Comparison of ENCODE assay signal across 22 cellular contexts in the genomic region with DNA sequence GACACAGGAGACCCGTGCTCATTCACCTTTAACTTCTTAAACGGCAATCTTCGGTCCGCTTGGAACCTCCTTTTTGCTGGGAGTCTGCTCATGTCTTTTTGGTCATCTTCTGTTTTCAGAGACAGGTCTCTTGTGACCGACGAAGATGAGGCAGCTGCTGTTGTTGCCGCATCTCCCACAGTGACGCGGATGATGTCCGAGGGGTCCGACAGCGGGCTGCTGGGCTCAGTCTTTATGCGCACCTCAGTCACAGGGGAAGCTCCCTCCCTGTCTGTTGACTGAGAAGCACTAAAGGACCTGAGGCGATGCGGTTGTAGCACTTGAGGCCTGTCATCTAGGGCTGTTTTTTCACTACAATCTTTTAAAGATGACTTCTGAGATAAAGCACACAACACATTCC.
"Had no signal": no experiment of that assay in that cellular context is flagged by ENCODE, and none has a peak within 500 bp of the region (broad histone marks: within the 10 kb centered on the region; RNA-seq: fewer than 3 reads in every experiment).

No MANE protein-coding gene starts in this region.

- H3K27ac ChIP-seq: SJSA1, SK-N-MC had no signal

- FAIRE-seq: RCC 7860 had no signal

- DNase-seq: KBM-7, MG63, NCI-H1092, NCI-H1105 treated with DMSO at 0.1 percent for 48 hours, NCI-H1417 treated with DMSO at 0.1 percent for 48 hours, NCI-H146, NCI-H1694 treated with DMSO at 0.1 percent for 48 hours, NCI-H1930, NCI-H2081, NCI-H2107, NCI-H226, NCI-H446, NCI-H510A, NCI-H524 treated with DMSO at 0.1 percent for 48 hours, NCI-H69, NCI-H774, Right ventricle myocardium superior, RPMI8226, SIG-M5 had no signal

- H3K4me3 ChIP-seq: MG63, SJSA1, SK-N-MC had no signal

- H3K27me3 ChIP-seq: MG63, SJSA1 had no signal
